21 cellular contexts compared by ENCODE assay signal in the genomic region with DNA sequence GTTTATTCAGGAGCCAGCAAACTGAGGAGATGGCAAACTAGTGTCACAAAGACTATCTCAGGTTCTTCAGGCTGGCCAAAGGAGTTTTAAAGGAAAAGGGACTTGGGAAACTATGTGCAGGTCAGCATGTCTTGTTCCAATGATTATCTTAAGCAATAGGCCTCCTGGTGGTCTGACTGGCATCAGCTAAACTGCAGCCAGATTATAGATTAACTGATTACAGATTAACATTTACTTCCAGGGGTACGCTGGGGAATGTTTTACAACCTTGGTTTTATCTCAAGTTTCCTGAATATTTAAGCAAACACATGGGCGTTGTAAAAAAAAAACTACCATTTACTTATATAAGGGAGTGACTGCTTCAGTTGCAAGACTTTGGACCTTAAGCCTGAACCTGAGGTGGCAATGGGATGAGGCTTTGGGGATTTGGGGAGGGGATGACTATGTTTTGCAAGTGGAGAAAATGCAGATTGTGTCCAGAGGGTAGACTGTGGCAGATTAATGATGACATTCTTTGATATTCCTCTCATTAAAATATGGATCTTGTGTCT.
"Had no signal": no experiment of that assay in that cellular context is flagged by ENCODE, and none has a peak within 500 bp of the region (broad histone marks: within the 10 kb centered on the region; RNA-seq: fewer than 3 reads in every experiment).

No MANE protein-coding gene starts in this region.

- H3K27ac ChIP-seq: dorsolateral prefrontal cortex, esophagus squamous epithelium, gastrocnemius medialis, left lung, parathyroid adenoma, testis, vagina, WERI-Rb-1 had no signal

- H3K27me3 ChIP-seq: dorsolateral prefrontal cortex, esophagus squamous epithelium, gastrocnemius medialis, left lung, testis, vagina had no signal

- H3K9ac ChIP-seq: parathyroid adenoma had no signal

- H3K4me1 ChIP-seq: esophagus squamous epithelium, gastrocnemius medialis, left lung, parathyroid adenoma, testis, vagina had no signal

- DNase-seq: activated CD4-positive, alpha-beta T cell treated with anti-CD3 and anti-CD28 coated beads, Interleukin-2, amount 50 U/mL, for 1 hour; activated CD4-positive, CD25-positive, alpha-beta regulatory T cell treated with anti-CD3 and anti-CD28 coated beads, Interleukin-2, amount 50 U/mL, for 72 hours; activated CD8-positive, alpha-beta T cell treated with anti-CD3 and anti-CD28 coated beads, Interleukin-2, amount 10 ng/mL, durations not matched to agents 7 days and 5 days; activated gamma-delta T cell treated with Interleukin-2 at 50 U/mL for 16 hours; aorta; central memory CD4-positive, alpha-beta T cell; dorsolateral prefrontal cortex; effector memory CD8-positive, alpha-beta T cell; esophagus squamous epithelium; gastrocnemius medialis; head of caudate nucleus; left lung; nephron progenitor cell; stimulated activated CD4-positive, alpha-beta T cell treated with anti-CD3 and anti-CD28 coated beads, Interleukin-2, amount 100 ng/mL, for 48 hours; stimulated activated naive CD4-positive, alpha-beta T cell; T-cell; testis; WERI-Rb-1 had no signal

- H3K9me3 ChIP-seq: esophagus squamous epithelium, gastrocnemius medialis, left lung, testis, vagina had no signal

- H3K79me2 ChIP-seq: parathyroid adenoma had no signal

- H3K4me3 ChIP-seq: dorsolateral prefrontal cortex, esophagus squamous epithelium, gastrocnemius medialis, left lung, testis, vagina had no signal

- ATAC-seq: activated CD8-positive, alpha-beta T cell treated with anti-CD3 and anti-CD28 coated beads, Interleukin-2, amount 10 ng/mL, durations not matched to agents 7 days and 5 days; effector memory CD8-positive, alpha-beta T cell; gastrocnemius medialis; left lung; sciatic nerve; T-cell had no signal

- H3K36me3 ChIP-seq: esophagus squamous epithelium, gastrocnemius medialis, left lung, vagina, WERI-Rb-1 had no signal

- H2AFZ ChIP-seq: parathyroid adenoma had no signal
